ENCODE assay signal across 28 cellular contexts in the genomic region with DNA sequence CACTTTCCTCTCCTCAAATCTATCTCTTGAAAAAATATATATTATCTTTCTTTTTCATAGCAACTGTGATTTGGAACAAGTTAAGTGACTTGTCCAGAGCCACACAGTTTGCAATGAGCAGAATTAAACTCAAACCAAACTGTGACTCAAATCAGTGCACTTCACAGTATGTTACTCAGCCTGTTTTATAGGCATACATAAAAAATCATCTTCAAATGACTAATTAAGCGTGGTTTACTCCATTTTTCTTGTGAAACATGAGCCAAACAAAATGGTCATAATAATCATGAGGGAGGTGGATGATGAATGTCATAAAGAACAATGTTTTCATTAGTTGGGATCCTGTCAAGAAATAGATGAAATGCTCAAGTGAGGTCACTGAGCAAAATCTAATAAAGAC. TPM values are rescaled to one million over a fixed set of nuclear protein-coding genes. Genes with fewer than 3 reads are reported as not detected.
"Had no signal": no experiment of that assay in that cellular context is flagged by ENCODE, and none has a peak within 500 bp of the region (broad histone marks: within the 10 kb centered on the region; RNA-seq: fewer than 3 reads in every experiment).

No MANE protein-coding gene starts in this region.

- H3K9me3 ChIP-seq: left ventricle myocardium inferior, mucosa of descending colon, ovary, right atrium auricular region, right lobe of liver, thyroid gland, transverse colon, upper lobe of left lung, vagina had no signal

- H3K4me1 ChIP-seq: left ventricle myocardium inferior, right atrium auricular region, right lobe of liver, thyroid gland, transverse colon, upper lobe of left lung, vagina had no signal

- ATAC-seq: mucosa of descending colon; naive thymus-derived CD4-positive, alpha-beta T cell; natural killer cell treated with Interleukin-12 subunit alpha and Interleukin-12 subunit beta and Interleukin-15 and Interleukin-18, amount 100 ng/mL, for 72 hours; right lobe of liver; stimulated activated memory B cell treated with anti-CD40 and anti-IgM and Interleukin-4, amounts not matched to agents 10 μg/mL and 1 μg/mL and 100 μg/mL, for 72 hours; stimulated activated naive CD8-positive, alpha-beta T cell treated with anti-CD3 and anti-CD28 coated beads, Interleukin-15, amount 100 ng/mL, for 72 hours had no signal

- H3K27me3 ChIP-seq: ovary, right atrium auricular region, right lobe of liver, thyroid gland, upper lobe of left lung, vagina had no signal

- H3K36me3 ChIP-seq: left ventricle myocardium inferior, ovary, right atrium auricular region, right lobe of liver, thyroid gland, transverse colon, upper lobe of left lung, vagina had no signal

- DNase-seq: islet precursor cell; left ventricle myocardium inferior; midbrain; mucosa of descending colon; naive thymus-derived CD4-positive, alpha-beta T cell; ovary; right lobe of liver; stimulated activated CD4-positive, alpha-beta T cell treated with anti-CD3 and anti-CD28 coated beads, Interleukin-1b, Interleukin-23, amount 100 ng/mL, for 48 hours; stimulated activated CD4-positive, alpha-beta T cell treated with anti-CD3 and anti-CD28 coated beads, Interleukin-2, amount 100 ng/mL, for 48 hours; stimulated activated CD4-positive, alpha-beta T cell treated with anti-CD3 and anti-CD28 coated beads, Interleukin-4, amount 100 ng/mL, for 4 hours; stimulated activated CD8-positive, alpha-beta memory T cell treated with anti-CD3 and anti-CD28 coated beads, Interleukin-4, amount 100 ng/mL, for 48 hours; stimulated activated naive CD4-positive, alpha-beta T cell treated with Interleukin-2 at 50 U/mL for 16 hours; stimulated activated naive CD8-positive, alpha-beta T cell treated with anti-CD3 and anti-CD28 coated beads, Interleukin-15, amount 100 ng/mL, for 72 hours; substantia nigra; thyroid gland; transverse colon; upper lobe of left lung had no signal

- H3K27ac ChIP-seq: left ventricle myocardium inferior, ovary, right atrium auricular region, right lobe of liver, thyroid gland, transverse colon, upper lobe of left lung, vagina had no signal

- H3K4me2 ChIP-seq: smooth muscle cell had no signal

- H3K4me3 ChIP-seq: left ventricle myocardium inferior, lung, mucosa of descending colon, ovary, right atrium auricular region, right lobe of liver, smooth muscle cell, thyroid gland, transverse colon, upper lobe of left lung, vagina had no signal

RNA-seq across cellular contexts. Expression of a gene that starts 6.1 kb away (rescaled TPM):
- total RNA-seq: mucosa of descending colon; myocyte; naive thymus-derived CD4-positive, alpha-beta T cell; natural killer cell treated with Interleukin-12 subunit alpha and Interleukin-12 subunit beta and Interleukin-15 and Interleukin-18, amount 100 ng/mL, for 72 hours; progenitor cell of endocrine pancreas; pulmonary artery endothelial cell; right atrium auricular region; right lobe of liver; skeletal muscle tissue; smooth muscle cell had no signal
- polyA plus RNA-seq: naive thymus-derived CD4-positive, alpha-beta T cell; neural cell; smooth muscle cell had no signal
